Comparison of ENCODE assay signal across 1 cellular context in the genomic region with DNA sequence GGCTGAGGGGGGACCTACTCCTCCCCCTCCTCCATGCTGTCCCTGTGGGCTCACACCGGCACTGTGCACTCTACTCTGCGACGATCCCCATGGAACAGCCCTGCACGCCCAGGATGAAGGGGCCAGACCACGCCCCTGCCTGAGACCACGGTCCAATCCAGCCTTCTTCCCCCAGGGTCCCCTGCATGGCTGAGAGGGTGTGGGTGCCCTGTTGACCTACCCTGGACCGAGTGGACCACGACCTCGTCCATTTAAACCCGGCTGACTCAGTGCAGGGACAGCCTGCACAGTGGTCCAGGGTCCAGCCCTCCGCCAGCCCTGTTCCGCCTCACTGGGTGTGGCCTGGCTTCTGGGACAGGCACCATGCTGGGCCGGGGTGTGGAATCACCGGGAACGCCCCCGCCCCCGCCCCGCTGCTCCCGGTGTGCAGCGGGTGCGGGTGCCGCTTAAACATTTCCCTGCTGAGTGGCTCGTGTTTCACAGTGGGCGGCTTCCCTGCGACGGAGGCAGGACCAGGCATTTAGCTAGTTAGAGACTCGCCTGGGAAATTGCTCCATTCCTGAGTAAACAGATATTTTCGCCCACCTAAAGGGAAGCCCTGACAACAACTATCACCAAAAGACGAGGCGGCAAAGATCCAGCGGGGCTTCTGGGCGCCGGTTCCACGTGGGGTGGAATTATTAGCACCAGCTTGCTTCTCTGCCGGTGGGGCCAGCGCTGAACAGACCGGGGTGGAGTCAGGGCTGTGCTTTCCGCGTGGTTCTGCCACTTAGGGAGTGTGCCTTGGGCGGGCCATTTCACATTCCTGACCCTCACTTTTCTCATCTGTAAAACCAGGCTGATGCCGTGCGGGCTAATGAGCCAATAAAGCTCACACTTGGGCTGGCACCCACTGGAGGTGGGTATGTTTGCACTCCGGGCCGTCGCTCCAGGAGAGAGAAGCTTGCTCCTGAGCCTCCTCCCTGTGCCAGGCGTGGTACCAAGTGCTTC.
TF ChIP-seq lines count a peak whose summit lies in the region.

No MANE protein-coding gene starts in this region.

TF ChIP-seq in HepG2, 621 proteins besides CTCF, POLR2A, EP300 and RAD21 (continued from another document and continues in another):
- TF ChIP-seq, protein P1, sequence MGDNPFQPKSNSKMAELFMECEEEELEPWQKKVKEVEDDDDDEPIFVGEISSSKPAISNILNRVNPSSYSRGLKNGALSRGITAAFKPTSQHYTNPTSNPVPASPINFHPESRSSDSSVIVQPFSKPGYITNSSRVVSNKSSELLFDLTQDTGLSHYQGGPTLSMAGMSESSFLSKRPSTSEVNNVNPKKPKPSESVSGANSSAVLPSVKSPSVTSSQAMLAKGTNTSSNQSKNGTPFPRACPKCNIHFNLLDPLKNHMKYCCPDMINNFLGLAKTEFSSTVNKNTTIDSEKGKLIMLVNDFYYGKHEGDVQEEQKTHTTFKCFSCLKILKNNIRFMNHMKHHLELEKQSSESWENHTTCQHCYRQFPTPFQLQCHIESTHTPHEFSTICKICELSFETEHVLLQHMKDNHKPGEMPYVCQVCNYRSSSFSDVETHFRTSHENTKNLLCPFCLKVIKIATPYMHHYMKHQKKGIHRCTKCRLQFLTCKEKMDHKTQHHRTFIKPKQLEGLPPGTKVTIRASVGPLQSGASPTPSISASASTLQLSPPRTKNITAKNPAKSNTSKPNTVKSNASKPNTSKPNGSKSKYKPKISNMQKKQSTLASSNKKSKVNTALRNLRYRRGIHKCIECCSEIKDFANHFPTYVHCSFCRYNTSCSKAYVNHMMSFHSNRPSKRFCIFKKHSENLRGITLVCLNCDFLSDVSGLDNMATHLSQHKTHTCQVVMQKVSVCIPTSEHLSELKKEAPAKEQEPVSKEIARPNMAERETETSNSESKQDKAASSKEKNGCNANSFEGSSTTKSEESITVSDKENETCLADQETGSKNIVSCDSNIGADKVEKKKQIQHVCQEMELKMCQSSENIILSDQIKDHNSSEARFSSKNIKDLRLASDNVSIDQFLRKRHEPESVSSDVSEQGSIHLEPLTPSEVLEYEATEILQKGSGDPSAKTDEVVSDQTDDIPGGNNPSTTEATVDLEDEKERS (CRISPR knock-in tag; IDR thresholded peaks at IDR 0.05) = peak; percentile 56; the same call in 1 of the 2 replicates
- TF ChIP-seq ZNF605 (CRISPR knock-in tag; IDR thresholded peaks at IDR 0.05) = peak; percentile 28; the same call in 1 of the 2 replicates
- peak; percentile 94 for TF ChIP-seq AGO1 (IDR thresholded peaks at IDR 0.05; ENCODE audit: low read depth, low read length, poor library complexity, severe bottlenecking)
- TF ChIP-seq, protein P2, sequence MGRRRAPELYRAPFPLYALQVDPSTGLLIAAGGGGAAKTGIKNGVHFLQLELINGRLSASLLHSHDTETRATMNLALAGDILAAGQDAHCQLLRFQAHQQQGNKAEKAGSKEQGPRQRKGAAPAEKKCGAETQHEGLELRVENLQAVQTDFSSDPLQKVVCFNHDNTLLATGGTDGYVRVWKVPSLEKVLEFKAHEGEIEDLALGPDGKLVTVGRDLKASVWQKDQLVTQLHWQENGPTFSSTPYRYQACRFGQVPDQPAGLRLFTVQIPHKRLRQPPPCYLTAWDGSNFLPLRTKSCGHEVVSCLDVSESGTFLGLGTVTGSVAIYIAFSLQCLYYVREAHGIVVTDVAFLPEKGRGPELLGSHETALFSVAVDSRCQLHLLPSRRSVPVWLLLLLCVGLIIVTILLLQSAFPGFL (CRISPR knock-in tag; IDR thresholded peaks at IDR 0.05) = no peak
- 0 out of 2 replicates have a peak, but pooled peaks have one; percentile 42 for TF ChIP-seq ZIK1 (CRISPR knock-in tag; IDR thresholded peaks at IDR 0.05; ENCODE audit: borderline replicate concordance, low read depth)
- TF ChIP-seq MAZ (IDR thresholded peaks at IDR 0.05; ENCODE audit: borderline replicate concordance, low read depth, low read length) = no peak; the same call in 1 of the 2 replicates
- peak; percentile 71; the same call in 1 of the 2 replicates for TF ChIP-seq MAZ (CRISPR knock-in tag; IDR thresholded peaks at IDR 0.05; ENCODE audit: low read depth)
- peak; percentile 97 for TF ChIP-seq ESRRA (CRISPR knock-in tag; IDR thresholded peaks at IDR 0.05; ENCODE audit: low read depth)
- TF ChIP-seq RFXAP (CRISPR knock-in tag; IDR thresholded peaks at IDR 0.05; ENCODE audit: borderline replicate concordance) = 0 out of 2 replicates have a peak, but pooled peaks have one; percentile 32
- TF ChIP-seq ZNF644 (CRISPR knock-in tag; IDR thresholded peaks at IDR 0.05; ENCODE audit: low read depth) = 0 out of 2 replicates have a peak, but pooled peaks have one; percentile 36
- TF ChIP-seq MYC (CRISPR knock-in tag; IDR thresholded peaks at IDR 0.05; ENCODE audit: borderline replicate concordance) = peak; percentile 76
- TF ChIP-seq, protein P3, sequence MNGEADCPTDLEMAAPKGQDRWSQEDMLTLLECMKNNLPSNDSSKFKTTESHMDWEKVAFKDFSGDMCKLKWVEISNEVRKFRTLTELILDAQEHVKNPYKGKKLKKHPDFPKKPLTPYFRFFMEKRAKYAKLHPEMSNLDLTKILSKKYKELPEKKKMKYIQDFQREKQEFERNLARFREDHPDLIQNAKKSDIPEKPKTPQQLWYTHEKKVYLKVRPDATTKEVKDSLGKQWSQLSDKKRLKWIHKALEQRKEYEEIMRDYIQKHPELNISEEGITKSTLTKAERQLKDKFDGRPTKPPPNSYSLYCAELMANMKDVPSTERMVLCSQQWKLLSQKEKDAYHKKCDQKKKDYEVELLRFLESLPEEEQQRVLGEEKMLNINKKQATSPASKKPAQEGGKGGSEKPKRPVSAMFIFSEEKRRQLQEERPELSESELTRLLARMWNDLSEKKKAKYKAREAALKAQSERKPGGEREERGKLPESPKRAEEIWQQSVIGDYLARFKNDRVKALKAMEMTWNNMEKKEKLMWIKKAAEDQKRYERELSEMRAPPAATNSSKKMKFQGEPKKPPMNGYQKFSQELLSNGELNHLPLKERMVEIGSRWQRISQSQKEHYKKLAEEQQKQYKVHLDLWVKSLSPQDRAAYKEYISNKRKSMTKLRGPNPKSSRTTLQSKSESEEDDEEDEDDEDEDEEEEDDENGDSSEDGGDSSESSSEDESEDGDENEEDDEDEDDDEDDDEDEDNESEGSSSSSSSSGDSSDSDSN (CRISPR knock-in tag; IDR thresholded peaks at IDR 0.05) = peak; percentile 72
- TF ChIP-seq CCDC6 (CRISPR knock-in tag; IDR thresholded peaks at IDR 0.05) = peak; percentile 68; the same call in 1 of the 2 replicates
- TF ChIP-seq, protein P4, sequence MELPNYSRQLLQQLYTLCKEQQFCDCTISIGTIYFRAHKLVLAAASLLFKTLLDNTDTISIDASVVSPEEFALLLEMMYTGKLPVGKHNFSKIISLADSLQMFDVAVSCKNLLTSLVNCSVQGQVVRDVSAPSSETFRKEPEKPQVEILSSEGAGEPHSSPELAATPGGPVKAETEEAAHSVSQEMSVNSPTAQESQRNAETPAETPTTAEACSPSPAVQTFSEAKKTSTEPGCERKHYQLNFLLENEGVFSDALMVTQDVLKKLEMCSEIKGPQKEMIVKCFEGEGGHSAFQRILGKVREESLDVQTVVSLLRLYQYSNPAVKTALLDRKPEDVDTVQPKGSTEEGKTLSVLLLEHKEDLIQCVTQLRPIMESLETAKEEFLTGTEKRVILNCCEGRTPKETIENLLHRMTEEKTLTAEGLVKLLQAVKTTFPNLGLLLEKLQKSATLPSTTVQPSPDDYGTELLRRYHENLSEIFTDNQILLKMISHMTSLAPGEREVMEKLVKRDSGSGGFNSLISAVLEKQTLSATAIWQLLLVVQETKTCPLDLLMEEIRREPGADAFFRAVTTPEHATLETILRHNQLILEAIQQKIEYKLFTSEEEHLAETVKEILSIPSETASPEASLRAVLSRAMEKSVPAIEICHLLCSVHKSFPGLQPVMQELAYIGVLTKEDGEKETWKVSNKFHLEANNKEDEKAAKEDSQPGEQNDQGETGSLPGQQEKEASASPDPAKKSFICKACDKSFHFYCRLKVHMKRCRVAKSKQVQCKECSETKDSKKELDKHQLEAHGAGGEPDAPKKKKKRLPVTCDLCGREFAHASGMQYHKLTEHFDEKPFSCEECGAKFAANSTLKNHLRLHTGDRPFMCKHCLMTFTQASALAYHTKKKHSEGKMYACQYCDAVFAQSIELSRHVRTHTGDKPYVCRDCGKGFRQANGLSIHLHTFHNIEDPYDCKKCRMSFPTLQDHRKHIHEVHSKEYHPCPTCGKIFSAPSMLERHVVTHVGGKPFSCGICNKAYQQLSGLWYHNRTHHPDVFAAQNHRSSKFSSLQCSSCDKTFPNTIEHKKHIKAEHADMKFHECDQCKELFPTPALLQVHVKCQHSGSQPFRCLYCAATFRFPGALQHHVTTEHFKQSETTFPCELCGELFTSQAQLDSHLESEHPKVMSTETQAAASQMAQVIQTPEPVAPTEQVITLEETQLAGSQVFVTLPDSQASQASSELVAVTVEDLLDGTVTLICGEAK (IDR thresholded peaks at IDR 0.05) = no peak
- TF ChIP-seq, protein P4 (CRISPR knock-in tag; IDR thresholded peaks at IDR 0.05) = 0 out of 2 replicates have a peak, but pooled peaks have one; percentile 3
- no peak for TF ChIP-seq RNF2 (conservative IDR thresholded peaks at IDR 0.05; ENCODE audit: low read depth)
- TF ChIP-seq FOXP1 (IDR thresholded peaks at IDR 0.05) = no peak
- peak; percentile 12; the same call in 1 of the 2 replicates for TF ChIP-seq FOXP1 (CRISPR knock-in tag; IDR thresholded peaks at IDR 0.05)
- TF ChIP-seq, protein P5, sequence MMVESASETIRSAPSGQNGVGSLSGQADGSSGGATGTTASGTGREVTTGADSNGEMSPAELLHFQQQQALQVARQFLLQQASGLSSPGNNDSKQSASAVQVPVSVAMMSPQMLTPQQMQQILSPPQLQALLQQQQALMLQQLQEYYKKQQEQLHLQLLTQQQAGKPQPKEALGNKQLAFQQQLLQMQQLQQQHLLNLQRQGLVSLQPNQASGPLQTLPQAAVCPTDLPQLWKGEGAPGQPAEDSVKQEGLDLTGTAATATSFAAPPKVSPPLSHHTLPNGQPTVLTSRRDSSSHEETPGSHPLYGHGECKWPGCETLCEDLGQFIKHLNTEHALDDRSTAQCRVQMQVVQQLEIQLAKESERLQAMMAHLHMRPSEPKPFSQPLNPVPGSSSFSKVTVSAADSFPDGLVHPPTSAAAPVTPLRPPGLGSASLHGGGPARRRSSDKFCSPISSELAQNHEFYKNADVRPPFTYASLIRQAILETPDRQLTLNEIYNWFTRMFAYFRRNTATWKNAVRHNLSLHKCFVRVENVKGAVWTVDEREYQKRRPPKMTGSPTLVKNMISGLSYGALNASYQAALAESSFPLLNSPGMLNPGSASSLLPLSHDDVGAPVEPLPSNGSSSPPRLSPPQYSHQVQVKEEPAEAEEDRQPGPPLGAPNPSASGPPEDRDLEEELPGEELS (CRISPR knock-in tag; IDR thresholded peaks at IDR 0.05) = peak; percentile 43; the same call in 1 of the 2 replicates
- TF ChIP-seq ZNF563 (CRISPR knock-in tag; IDR thresholded peaks at IDR 0.05) = peak; percentile 92
- peak; percentile 54 for TF ChIP-seq NCOA2 (CRISPR knock-in tag; IDR thresholded peaks at IDR 0.05)
- TF ChIP-seq, protein P6, sequence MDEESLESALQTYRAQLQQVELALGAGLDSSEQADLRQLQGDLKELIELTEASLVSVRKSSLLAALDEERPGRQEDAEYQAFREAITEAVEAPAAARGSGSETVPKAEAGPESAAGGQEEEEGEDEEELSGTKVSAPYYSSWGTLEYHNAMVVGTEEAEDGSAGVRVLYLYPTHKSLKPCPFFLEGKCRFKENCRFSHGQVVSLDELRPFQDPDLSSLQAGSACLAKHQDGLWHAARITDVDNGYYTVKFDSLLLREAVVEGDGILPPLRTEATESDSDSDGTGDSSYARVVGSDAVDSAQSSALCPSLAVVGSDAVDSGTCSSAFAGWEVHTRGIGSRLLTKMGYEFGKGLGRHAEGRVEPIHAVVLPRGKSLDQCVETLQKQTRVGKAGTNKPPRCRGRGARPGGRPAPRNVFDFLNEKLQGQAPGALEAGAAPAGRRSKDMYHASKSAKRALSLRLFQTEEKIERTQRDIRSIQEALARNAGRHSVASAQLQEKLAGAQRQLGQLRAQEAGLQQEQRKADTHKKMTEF (CRISPR knock-in tag; IDR thresholded peaks at IDR 0.05) = peak; percentile 81
- peak; percentile 83; the same call in 1 of the 2 replicates for TF ChIP-seq SP4 (CRISPR knock-in tag; IDR thresholded peaks at IDR 0.05)
- TF ChIP-seq ZFP62 (CRISPR knock-in tag; IDR thresholded peaks at IDR 0.05) = no peak
- TF ChIP-seq IRF2 (CRISPR knock-in tag; IDR thresholded peaks at IDR 0.05) = peak; percentile 76
- peak; percentile 74; the same call in 1 of the 2 replicates for TF ChIP-seq ZSCAN29 (CRISPR knock-in tag; conservative IDR thresholded peaks at IDR 0.05)
- no peak for TF ChIP-seq ZKSCAN5 (CRISPR knock-in tag; IDR thresholded peaks at IDR 0.05)
- TF ChIP-seq SIN3A (IDR thresholded peaks at IDR 0.05; ENCODE audit: borderline replicate concordance, low read depth, low read length) = 0 out of 2 replicates have a peak, but pooled peaks have one; percentile 44
- TF ChIP-seq ZSCAN21 (CRISPR knock-in tag; IDR thresholded peaks at IDR 0.05; ENCODE audit: borderline replicate concordance) = peak; percentile 70; the same call in 1 of the 2 replicates
